In genomic region chr1:212920246-212920645, GRCh38 we compare ENCODE assay signal across 20 cellular contexts. TPM values are rescaled to one million over a fixed set of nuclear protein-coding genes. Genes with fewer than 3 reads are reported as not detected.
DNase-seq lines count a peak whose midpoint lies in the region; ATAC-seq, FAIRE-seq and TF ChIP-seq lines count a peak whose summit lies in the region.
"Had no signal": no experiment of that assay in that cellular context is flagged by ENCODE, and none has a peak within 500 bp of the region (broad histone marks: within the 10 kb centered on the region; RNA-seq: fewer than 3 reads in every experiment).

No MANE protein-coding gene starts in this region.

- peak overlapping the region; percentile 41; the same call in 1 of the 2 replicates for H2BK5ac ChIP-seq in H1 (ENCODE audit: low read depth, low read length)

- H3K4me3 ChIP-seq in Jurkat, Clone E6-1 (ENCODE audit: low read length), result no peak overlapping the region
- H3K4me3 ChIP-seq in H1 (ENCODE audit: extremely low read depth in 1 of 4, insufficient read depth in 2 of 4, low read depth in 3 of 4, low read length in 4 of 4) (no peak overlapping the region), HAP-1 (no peak overlapping the region)
- H3K4me3 ChIP-seq: GM23248 had no signal

- no peak overlapping the region for H3K4me2 ChIP-seq in H1 (ENCODE audit: insufficient read depth in 1 of 2, low read depth in 2 of 2, low read length in 2 of 2)

- CTCF ChIA-PET in H1 (lab: Charles Lee; ENCODE audit: partially characterized antibody), result interaction anchor here (1.0 to 5.9 kb wide), 15 partner anchors 11 to 105 kb away, joined by 3 to 29 read pairs (median 6); partner anchors contain the start of gene VASH2

- no peak overlapping the region for H3K9ac ChIP-seq in H1 (replicated peaks in 1 of 4; ENCODE audit: extremely low read depth in 1 of 4, low read depth in 3 of 4, low read length in 3 of 4)
- H3K9ac ChIP-seq: GM23248 had no signal

- peaks cover 0 to 3% of the 10 kb centered on the region in 2 experiments; a peak in 1 of 4 replicates for H3K79me2 ChIP-seq in H1 (ENCODE audit: control insufficient read depth in 1 of 2, insufficient read depth in 2 of 2, low read length in 2 of 2)

- peak overlapping the region; percentile 88; the same call in 1 of the 2 replicates for H2BK15ac ChIP-seq in H1 (ENCODE audit: low read length)

- no peak overlapping the region for H4K5ac ChIP-seq in H1 (ENCODE audit: insufficient read length, low read depth, low read length)

- no peak overlapping the region for H3K23ac ChIP-seq in H1 (ENCODE audit: insufficient read length)

- no peak overlapping the region for H3K56ac ChIP-seq in H1 (replicated peaks; ENCODE audit: insufficient read length, low read depth, low read length)

- H2BK120ac ChIP-seq in H1 (replicated peaks; ENCODE audit: low read depth, low read length), result no peak overlapping the region

- peak overlapping the region; percentile 81 for H4K91ac ChIP-seq in H1 (replicated peaks; ENCODE audit: insufficient read length, low read length)

- H2BK12ac ChIP-seq in H1 (ENCODE audit: low read depth, low read length), result peak overlapping the region; percentile 44; the same call in 1 of the 2 replicates

- DNase-seq in GM10266 (ENCODE audit: extremely low spot score) (peak; percentile 20), H1 (ENCODE audit: low read depth in 1 of 2, low spot score in 2 of 2) (no peak), SHP77 treated with DMSO at 0.1 percent for 48 hours (lab: John Stamatoyannopoulos, UW) (no peak), HAP-1 (ENCODE audit: low spot score in 2 of 2) (no peak)
- peak; percentile 63 for DNase-seq in Jurkat, Clone E6-1 (ENCODE audit: low read depth, low spot score)
- DNase-seq: EL, GF-D8, NCI-H1694, NCI-H2081, NCI-H2171, NCI-H446, NCI-H526, PC-3, Right ventricle myocardium superior, T1000 had no signal

- TF ChIP-seq CTCF in GM10266 (IDR thresholded peaks at IDR 0.05; ENCODE audit: control insufficient read depth, insufficient read depth, low read depth, missing control alignments) (no peak), H1 (IDR thresholded peaks at IDR 0.05; ENCODE audit: control extremely low read depth in 1 of 3, insufficient read depth in 1 of 3, low read depth in 1 of 3, low read length in 3 of 3) (no peak)

- ATAC-seq in GM18873 (IDR thresholded peaks at IDR 0.05; ENCODE audit: low FRiP score, unreplicated experiment) (peak; percentile 48), GM21717 (IDR thresholded peaks at IDR 0.05; ENCODE audit: unreplicated experiment) (no peak)
- ATAC-seq: PC-3 had no signal

- no peak overlapping the region for H3K14ac ChIP-seq in H1 (ENCODE audit: insufficient read length)

- TF ChIP-seq EP300 in H1 (IDR thresholded peaks at IDR 0.05; ENCODE audit: borderline replicate concordance in 1 of 2, low read depth in 2 of 2, low read length in 2 of 2), result no peak

- no peak overlapping the region for H2BK20ac ChIP-seq in H1 (ENCODE audit: low read length)

- no peaks in the 10 kb centered on the region; the same call in 1 of the 2 replicates for H3K79me1 ChIP-seq in H1 (ENCODE audit: low read depth, low read length)

- no peak overlapping the region for H4K8ac ChIP-seq in H1 (ENCODE audit: extremely low read depth, insufficient read depth, low read length)

- no peak for FAIRE-seq in H1 (lab: Jason Lieb, UNC)
- FAIRE-seq: A204.1 had no signal

- 0 out of 2 replicates have a peak overlapping the region, but pooled peaks have one; percentile 30 for H2AK5ac ChIP-seq in H1 (ENCODE audit: low read depth, low read length)

- no peak overlapping the region for H3K18ac ChIP-seq in H1 (ENCODE audit: extremely low read depth, low read length)

- H3K9me3 ChIP-seq in H1 (ENCODE audit: insufficient read depth in 2 of 2, low read depth in 1 of 2, low read length in 1 of 2) (no peaks in the 10 kb centered on the region), HAP-1 (no peaks in the 10 kb centered on the region)

- no peak overlapping the region for H2AFZ ChIP-seq in H1 (ENCODE audit: low read length)
- H2AFZ ChIP-seq: GM23248 had no signal

- H4K20me1 ChIP-seq in H1 (replicated peaks in 1 of 2; ENCODE audit: control insufficient read depth in 1 of 2, insufficient read depth in 2 of 2, low read length in 2 of 2), result no peaks in the 10 kb centered on the region

- no peak overlapping the region for H3K4ac ChIP-seq in H1 (replicated peaks; ENCODE audit: insufficient read length, low read depth, low read length)

- POLR2A ChIA-PET in H1 (lab: Charles Lee; ENCODE audit: partially characterized antibody), result interaction anchor here (0.6 to 5.8 kb wide), 10 partner anchors 11 to 62 kb away, joined by 3 to 40 read pairs (median 4); partner anchors contain the start of gene FLVCR1

- in situ Hi-C loops in HAP-1 (cut with MboI; ENCODE audit: low sequenced_read_pairs), result no loop called here

- TF ChIP-seq RAD21 in H1 (IDR thresholded peaks at IDR 0.05 in 1 of 2, conservative IDR thresholded peaks at IDR 0.05 in 1 of 2; ENCODE audit: low read depth in 2 of 2, low read length in 2 of 2), result no peak

- H3K36me3 ChIP-seq in H1 (ENCODE audit: control insufficient read depth in 2 of 4, insufficient read depth in 4 of 4, low read length in 3 of 4), result no peaks in the 10 kb centered on the region; a peak in 1 of 8 replicates
- no peaks in the 10 kb centered on the region for H3K36me3 ChIP-seq in HAP-1 (replicated peaks)

- H3K27me3 ChIP-seq in H1 (replicated peaks in 1 of 4; ENCODE audit: control insufficient read depth in 3 of 4, extremely low read depth in 1 of 4, insufficient read depth in 3 of 4, low read length in 3 of 4), result no peaks in the 10 kb centered on the region
- H3K27me3 ChIP-seq in HAP-1 (ENCODE audit: low read depth), result no peaks in the 10 kb centered on the region

- H3K23me2 ChIP-seq in H1 (ENCODE audit: low read depth, low read length), result peaks cover 3% of the 10 kb centered on the region

- H3K4me1 ChIP-seq in H1 (replicated peaks in 1 of 4; ENCODE audit: control insufficient read depth in 3 of 4, insufficient read depth in 4 of 4, low read length in 3 of 4), result peaks cover 8 to 20% (median 16%) of the 10 kb centered on the region in 4 experiments
- H3K4me1 ChIP-seq in HAP-1, result peaks cover 18% of the 10 kb centered on the region

- H3K27ac ChIP-seq in H1 (ENCODE audit: low read depth, low read length), result no peak overlapping the region
- H3K27ac ChIP-seq: C4-2B, GM23248 had no signal

- no peak for TF ChIP-seq POLR2A in H1 (IDR thresholded peaks at IDR 0.05; ENCODE audit: control extremely low read depth in 1 of 2, low read depth in 2 of 2, low read length in 2 of 2)

- 79% methylated on average over 7 of the region's 7 CpGs; no CpG with 5 or more reads in 1 of the 2 experiments for WGBS in H1 (ENCODE audit: extremely low coverage in 1 of 2, insufficient coverage in 1 of 2, insufficient read length in 1 of 2, insufficient replicate concordance in 2 of 2, low coverage in 1 of 2, low lambda C conversion rate in 2 of 2, missing lambda C conversion rate in 1 of 2), 2 experiments

TF ChIP-seq in H1, 55 proteins besides CTCF, POLR2A, EP300 and RAD21 (continues in another document):
- no peak for TF ChIP-seq CBX8 (IDR thresholded peaks at IDR 0.05; ENCODE audit: borderline replicate concordance, low read depth, low read length)
- TF ChIP-seq SIRT6 (IDR thresholded peaks at IDR 0.05; ENCODE audit: low read length), result no peak
- no peak for TF ChIP-seq HDAC2 (IDR thresholded peaks at IDR 0.05; ENCODE audit: borderline replicate concordance in 1 of 2, low read depth in 2 of 2, low read length in 2 of 2)
- TF ChIP-seq MAX (IDR thresholded peaks at IDR 0.05), result no peak
- no peak for TF ChIP-seq CTBP2 (IDR thresholded peaks at IDR 0.05; ENCODE audit: borderline replicate concordance, insufficient read depth, insufficient read length, low read length)
- TF ChIP-seq BACH1 (IDR thresholded peaks at IDR 0.05; ENCODE audit: low read length), result no peak
- no peak for TF ChIP-seq NRF1 (IDR thresholded peaks at IDR 0.05; ENCODE audit: low read depth, low read length)
- no peak for TF ChIP-seq JUN (IDR thresholded peaks at IDR 0.05; ENCODE audit: low read depth, low read length)
- no peak for TF ChIP-seq KDM5A (IDR thresholded peaks at IDR 0.05; ENCODE audit: low read length)

RNA-seq across cellular contexts. Expression of gene VASH2, which starts 30.1 kb away (rescaled TPM):
- polyA plus RNA-seq in Jurkat, Clone E6-1 (2012; ENCODE audit: insufficient read depth, insufficient read length), result 20.5 TPM
- 184 and 187 TPM in 2 replicates for total RNA-seq in H1 (2021; fragmentation: NEBNext Ultra II Directional; extraction: Animal tissue kit (Norgen Biotek cat#: 25700))
- polyA plus RNA-seq in H1 (2011; rRNA removed), result 44.0 and 51.4 TPM in 2 replicates
- polyA plus RNA-seq in H1 (2011; cell fraction: cytosol; rRNA removed), result 58.3 TPM
- polyA plus RNA-seq in H1 (2011; cell fraction: nucleus; rRNA removed), result 162 TPM
- polyA plus RNA-seq in H1 (2012, experiment 1 of 2), result 80.3 to 102 TPM (median 93.1 TPM) in 4 replicates
- 13.9 TPM for polyA plus RNA-seq in H1 (2012, experiment 2 of 2)
- polyA plus RNA-seq in H1 (2013, experiment 1 of 2), result 125 TPM
- polyA plus RNA-seq in H1 (2013, experiment 2 of 2), result 109 TPM
- polyA minus RNA-seq in H1 (2011; rRNA and poly(A)+ RNA removed), result 145 and 147 TPM in 2 replicates
- polyA minus RNA-seq in H1 (2011; cell fraction: cytosol; rRNA and poly(A)+ RNA removed), result 113 TPM
- 237 TPM for polyA minus RNA-seq in H1 (2011; cell fraction: nucleus; rRNA and poly(A)+ RNA removed)
- total RNA-seq: GM23248 had no signal

Comparison
In these comparisons a context has a peak if more than half of its experiments do, and no peak if none do; other contexts are left out.
1. DNase-seq: peak in GM10266 (single experiment) and Jurkat, Clone E6-1 (single experiment); none in H1 (0 of 2), SHP77 treated with DMSO at 0.1 percent for 48 hours (single experiment) and HAP-1 (0 of 2).